ENCODE assay signal across 20 cellular contexts in genomic region chr12:108271951-108272729, GRCh38.
"Had no signal": no experiment of that assay in that cellular context is flagged by ENCODE, and none has a peak within 500 bp of the region (broad histone marks: within the 10 kb centered on the region; RNA-seq: fewer than 3 reads in every experiment).

No MANE protein-coding gene starts in this region.

- DNase-seq: activated CD4-positive, alpha-beta memory T cell treated with anti-CD3 and anti-CD28 coated beads, Interleukin-2, amount 10 ng/mL, durations not matched to agents 7 days and 5 days; activated CD4-positive, alpha-beta T cell treated with anti-CD3 and anti-CD28 coated beads, Interleukin-2, amount 10 ng/mL, durations not matched to agents 24 days and 14 days; activated gamma-delta T cell; activated T-cell treated with anti-CD3 and anti-CD28 coated beads, Interleukin-2, amount 50 U/mL, for 72 hours; anterior cingulate cortex; body of pancreas; effector CD8-positive, alpha-beta T cell; erythroblast; foreskin melanocyte; immature natural killer cell; left lung; naive thymus-derived CD4-positive, alpha-beta T cell; posterior cingulate gyrus; small intestine; stimulated activated CD4-positive, alpha-beta T cell treated with anti-CD3 and anti-CD28 coated beads, Interleukin-2, amount 100 ng/mL, for 24 hours; stimulated activated naive CD8-positive, alpha-beta T cell treated with anti-CD3 and anti-CD28 coated beads, Interleukin-15, amount 100 ng/mL, for 72 hours; transverse colon had no signal

- H3K4me1 ChIP-seq: body of pancreas, left lung, transverse colon had no signal

- H3K4me3 ChIP-seq: body of pancreas, hepatocyte, left lung, lung, transverse colon had no signal

- H3K36me3 ChIP-seq: left lung, transverse colon had no signal

- H3K27ac ChIP-seq: body of pancreas, hepatocyte, left lung, transverse colon had no signal

- H3K27me3 ChIP-seq: body of pancreas, hepatocyte, left lung, transverse colon had no signal

- H3K9me3 ChIP-seq: body of pancreas, left lung, transverse colon had no signal

- FAIRE-seq: small intestine, urothelium cell line had no signal
